ENCODE assay signal across 13 cellular contexts in the genomic region with DNA sequence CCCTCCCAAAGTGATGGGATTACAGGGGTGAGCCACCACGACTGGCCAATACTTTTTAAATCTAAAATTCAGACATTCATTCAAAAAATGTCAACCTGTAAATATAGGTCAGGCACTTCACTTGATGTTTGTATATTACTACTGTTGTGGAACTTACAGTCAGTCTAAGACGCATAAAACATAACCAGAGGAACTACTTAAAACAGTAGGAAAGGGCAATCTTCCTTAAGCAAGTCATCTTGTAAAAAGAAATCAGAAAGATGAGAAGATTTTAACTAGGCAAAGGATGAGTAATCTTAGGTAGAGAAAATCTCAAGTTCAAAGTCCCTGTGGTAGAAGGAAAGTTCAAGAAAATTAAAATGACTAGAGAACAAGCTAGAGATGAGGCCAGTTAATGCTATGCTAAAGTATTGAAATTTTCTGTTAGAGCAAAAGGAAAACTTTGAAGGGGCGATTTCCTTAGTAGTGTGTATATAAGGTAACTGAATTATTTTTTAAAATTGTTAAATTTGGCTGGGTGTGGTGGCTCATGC.
"Had no signal": no experiment of that assay in that cellular context is flagged by ENCODE, and none has a peak within 500 bp of the region (broad histone marks: within the 10 kb centered on the region; RNA-seq: fewer than 3 reads in every experiment).

No MANE protein-coding gene starts in this region.

- H3K27me3 ChIP-seq: body of pancreas, gastroesophageal sphincter, right lobe of liver, stomach had no signal

- H3K9me3 ChIP-seq: body of pancreas, gastroesophageal sphincter, lower lobe of right lung, right lobe of liver, stomach, thoracic aorta had no signal

- H3K4me1 ChIP-seq: body of pancreas, lower lobe of right lung, right lobe of liver, stomach had no signal

- DNase-seq: activated CD4-positive, alpha-beta T cell treated with anti-CD3 and anti-CD28 coated beads for 1 hour; body of pancreas; central memory CD4-positive, alpha-beta T cell; effector memory CD8-positive, alpha-beta T cell; lower lobe of right lung; midbrain; nucleus accumbens; right lobe of liver; SHP77 treated with DMSO at 0.1 percent for 48 hours; stomach had no signal

- H3K36me3 ChIP-seq: right lobe of liver had no signal

- H3K27me3 Mint-ChIP-seq: effector memory CD8-positive, alpha-beta T cell; progenitor cell of endocrine pancreas had no signal

- H3K4me3 ChIP-seq: body of pancreas, gastroesophageal sphincter, lower lobe of right lung, right lobe of liver, stomach, thoracic aorta had no signal

- H3K27ac ChIP-seq: body of pancreas, gastroesophageal sphincter, lower lobe of right lung, right lobe of liver, stomach, thoracic aorta had no signal

- ATAC-seq: body of pancreas; effector memory CD8-positive, alpha-beta T cell; gastroesophageal sphincter; lower lobe of right lung; right lobe of liver had no signal

- H3K27ac Mint-ChIP-seq: progenitor cell of endocrine pancreas had no signal

- H3K4me3 Mint-ChIP-seq: effector memory CD8-positive, alpha-beta T cell had no signal

- H3K9me3 Mint-ChIP-seq: effector memory CD8-positive, alpha-beta T cell had no signal
